11 cellular contexts compared by ENCODE assay signal in the genomic region with DNA sequence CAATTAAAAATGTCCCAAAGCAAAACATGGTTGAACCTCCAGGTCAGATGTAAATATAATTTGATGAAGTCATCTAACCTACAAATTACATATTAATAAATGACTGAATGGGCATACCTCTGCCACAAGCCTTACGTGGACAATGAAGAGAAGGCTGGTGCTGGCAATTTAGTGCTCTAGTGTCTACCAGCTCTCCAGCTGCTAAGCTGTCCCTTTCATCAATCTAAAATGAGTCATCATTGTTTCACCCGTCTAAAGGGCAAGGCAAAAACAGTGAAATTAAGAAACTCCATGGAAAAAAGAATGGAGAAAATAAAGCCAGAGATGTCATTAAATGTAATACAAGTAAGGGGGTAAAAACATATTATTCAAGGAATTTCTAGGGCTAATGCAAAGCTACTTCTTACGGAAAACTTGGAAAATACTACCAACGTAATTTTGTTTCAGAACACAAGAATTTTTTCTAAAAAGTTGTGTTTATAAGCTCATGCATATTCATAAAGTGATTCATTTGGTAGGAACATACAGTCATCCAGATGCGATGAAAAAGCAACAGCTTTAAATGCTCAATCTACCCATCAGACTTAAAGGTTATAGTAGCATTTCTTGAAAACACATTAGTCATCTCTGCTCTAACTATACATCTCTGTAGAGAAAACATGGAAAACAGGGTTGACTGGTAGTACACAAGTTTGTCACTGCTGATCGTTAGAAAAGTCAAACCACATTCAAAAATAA.
DNase-seq lines count a peak whose midpoint lies in the region; ATAC-seq and TF ChIP-seq lines count a peak whose summit lies in the region.
"Had no signal": no experiment of that assay in that cellular context is flagged by ENCODE, and none has a peak within 500 bp of the region (broad histone marks: within the 10 kb centered on the region; RNA-seq: fewer than 3 reads in every experiment).

No MANE protein-coding gene starts in this region.

- no peaks in the 10 kb centered on the region for H3K27me3 ChIP-seq in smooth muscle cell (ENCODE audit: low read depth)

- no peaks in the 10 kb centered on the region for H3K4me1 ChIP-seq in smooth muscle cell (ENCODE audit: low read depth)

- peak overlapping the region; percentile 26 for H3K4me2 ChIP-seq in smooth muscle cell

- H3K27ac ChIP-seq in RWPE1 (no peak overlapping the region), epithelial cell of prostate (peak overlapping the region; percentile 32), smooth muscle cell (ENCODE audit: low read depth) (peak overlapping the region; percentile 72)

- peaks cover 8% of the 10 kb centered on the region for H3K79me2 ChIP-seq in smooth muscle cell (ENCODE audit: low read depth)

- no peak overlapping the region for H3K4me3 ChIP-seq in smooth muscle cell

- no peaks in the 10 kb centered on the region for H3K36me3 ChIP-seq in smooth muscle cell (ENCODE audit: low read depth)

- POLR2A ChIA-PET in RWPE1 (lab: Yijun Ruan, JAX; ENCODE audit: low non-redundant PET): interaction anchor here (0.6 kb wide), 1 partner anchor 17 kb away, joined by 3 read pairs; no protein-coding TSS in a partner anchor

- peaks cover 89% of the 10 kb centered on the region for H4K20me1 ChIP-seq in smooth muscle cell (ENCODE audit: low read depth)

- ATAC-seq in HG02798 (IDR thresholded peaks at IDR 0.05; ENCODE audit: poor library complexity, unreplicated experiment): no peak

- TF ChIP-seq CTCF in RWPE1 (conservative IDR thresholded peaks at IDR 0.05; ENCODE audit: low read depth) (no peak), smooth muscle cell (IDR thresholded peaks at IDR 0.05; ENCODE audit: borderline replicate concordance, insufficient read depth, poor library complexity, severe bottlenecking) (no peak)

- CTCF ChIA-PET in RWPE1 (lab: Yijun Ruan, JAX): interaction anchor here (0.6 to 1.0 kb wide), 2 partner anchors 16 to 71 kb away, joined by 3 to 4 read pairs; a partner anchor contains a TSS

- no peak overlapping the region for H3K9ac ChIP-seq in smooth muscle cell (ENCODE audit: low read depth)

- 43% methylated on average over 6 of the region's 6 CpGs for WGBS in smooth muscle cell (ENCODE audit: low lambda C conversion rate)

- H3K9me3 ChIP-seq in smooth muscle cell (replicated peaks; ENCODE audit: low read depth): no peaks in the 10 kb centered on the region

- H3F3A ChIP-seq in smooth muscle cell (ENCODE audit: low read depth): no peaks in the 10 kb centered on the region

- DNase-seq in NOMO-1 treated with DMSO at 0.1 percent for 48 hours (lab: John Stamatoyannopoulos, UW; ENCODE audit: unreplicated experiment) (peak; percentile 18), NOMO-1 treated with dmso at 0.1 percent for 144 hours (lab: John Stamatoyannopoulos, UW; ENCODE audit: unreplicated experiment) (no peak), RWPE1 (ENCODE audit: low spot score) (peak; percentile 48), epithelial cell of prostate (ENCODE audit: low read depth, low spot score) (no peak), smooth muscle cell (lab: John Stamatoyannopoulos, UW; ENCODE audit: unreplicated experiment) (no peak), amygdala (lab: John Stamatoyannopoulos, UW) (no peak)
- DNase-seq in activated CD8-positive, alpha-beta memory T cell treated with anti-CD3 and anti-CD28 coated beads, Interleukin-2, amount 50 U/mL, for 4 hours: no peak
- DNase-seq: 8988T, mesendoderm, NCI-H2107 had no signal

- H2AFZ ChIP-seq in smooth muscle cell (ENCODE audit: low read depth): no peak overlapping the region

Comparison
In these comparisons a context has a peak if more than half of its experiments do, and no peak if none do; other contexts are left out.
1. DNase-seq: peak in NOMO-1 treated with DMSO at 0.1 percent for 48 hours (single experiment) and RWPE1 (single experiment); none in NOMO-1 treated with dmso at 0.1 percent for 144 hours (single experiment), epithelial cell of prostate (single experiment), smooth muscle cell (single experiment), amygdala (0 of 56) and activated CD8-positive, alpha-beta memory T cell treated with anti-CD3 and anti-CD28 coated beads, Interleukin-2, amount 50 U/mL, for 4 hours (single experiment).